Comparison of ENCODE assay signal across 8 cellular contexts in genomic region chr20:46013826-46014516, GRCh38. TPM values are rescaled to one million over a fixed set of nuclear protein-coding genes. Genes with fewer than 3 reads are reported as not detected.
A peak's percentile ranks its signal among the peaks of the same experiment; 100 is the strongest.
DNase-seq lines count a peak whose midpoint lies in the region; ATAC-seq and TF ChIP-seq lines count a peak whose summit lies in the region.

No MANE protein-coding gene starts in this region.

- TF ChIP-seq CTCF in glutamatergic neuron (IDR thresholded peaks at IDR 0.05; ENCODE audit: partially characterized antibody, unreplicated experiment): peak; percentile 97

- peak; percentile 65 for ATAC-seq in GM19397 (IDR thresholded peaks at IDR 0.05; ENCODE audit: unreplicated experiment)

- H3K9me3 Mint-ChIP-seq in glutamatergic neuron (ENCODE audit: unreplicated experiment): peaks cover 17% of the 10 kb centered on the region

- peaks cover 10% of the 10 kb centered on the region for H3K27me3 Mint-ChIP-seq in glutamatergic neuron (ENCODE audit: unreplicated experiment)

- H3K36me3 Mint-ChIP-seq in glutamatergic neuron (ENCODE audit: unreplicated experiment): peaks cover 10% of the 10 kb centered on the region

- DNase-seq in AML-193 (lab: John Stamatoyannopoulos, UW) (peak; percentile 33 to 46), LoVo (ENCODE audit: low spot score) (peak; percentile 76), RPMI8226 (peak; percentile 80), glutamatergic neuron (peak; percentile 78), retina (peak; percentile 85), RKO (ENCODE audit: low spot score) (no peak)
- DNase-seq in activated effector memory CD4-positive, alpha-beta T cell treated with Interleukin-2 at 50 U/mL for 16 hours: peak; percentile 57

- H3K4me3 Mint-ChIP-seq in glutamatergic neuron (ENCODE audit: unreplicated experiment): peak overlapping the region; percentile 50

- H3K4me1 Mint-ChIP-seq in glutamatergic neuron (ENCODE audit: low read depth, unreplicated experiment): no peaks in the 10 kb centered on the region

- no peak overlapping the region for H3K27ac Mint-ChIP-seq in glutamatergic neuron (ENCODE audit: unreplicated experiment)

RNA-seq across cellular contexts. Expression of gene MMP9, which starts 5.3 kb away (rescaled TPM):
- total RNA-seq in glutamatergic neuron (ENCODE audit: unreplicated experiment): 0.17 TPM

RNA-seq across cellular contexts. Expression of gene SLC12A5, which starts 15.0 kb away (rescaled TPM):
- 10.4 TPM for total RNA-seq in glutamatergic neuron (ENCODE audit: unreplicated experiment)

RNA-seq across cellular contexts. Expression of gene ZNF335, which starts 42.0 kb away (rescaled TPM):
- 23.1 TPM for total RNA-seq in glutamatergic neuron (ENCODE audit: unreplicated experiment)
